18 cellular contexts compared by ENCODE assay signal in genomic region chr4:1842339-1842895, GRCh38. TPM values are rescaled to one million over a fixed set of nuclear protein-coding genes. Genes with fewer than 3 reads are reported as not detected.
A peak's percentile ranks its signal among the peaks of the same experiment; 100 is the strongest.
DNase-seq lines count a peak whose midpoint lies in the region; ATAC-seq and TF ChIP-seq lines count a peak whose summit lies in the region.
"Had no signal": no experiment of that assay in that cellular context is flagged by ENCODE, and none has a peak within 500 bp of the region (broad histone marks: within the 10 kb centered on the region; RNA-seq: fewer than 3 reads in every experiment).

No MANE protein-coding gene starts in this region.

- DNase-seq in HFF-Myc (ENCODE audit: extremely low read depth, low read depth) (no peak), glutamatergic neuron (peak; percentile 33), psoas muscle (no peak), gastrocnemius medialis (no peak), pons (ENCODE audit: low spot score) (no peak), DMS53 treated with DMSO at 0.1 percent for 48 hours (lab: John Stamatoyannopoulos, UW; ENCODE audit: unreplicated experiment) (no peak)
- DNase-seq in activated effector memory CD4-positive, alpha-beta T cell treated with anti-CD3 and anti-CD28 coated beads, Interleukin-2, amount 50 U/mL, for 16 hours: no peak
- DNase-seq: activated CD4-positive, alpha-beta T cell treated with anti-CD3 and anti-CD28 coated beads for 48 hours; activated T-cell treated with anti-CD3 and anti-CD28 coated beads, Interleukin-2, amount 50 U/mL, for 24 hours; GF-D8; NCI-H1092 treated with DMSO at 0.1 percent for 48 hours; NCI-H69; transverse colon had no signal

- ATAC-seq in psoas muscle (peak; percentile 29 to 36 (median 30)), gastrocnemius medialis (no peak)

- TF ChIP-seq CTCF in HFF-Myc (IDR thresholded peaks at IDR 0.05; ENCODE audit: low read depth, low read length, missing control alignments): peak; percentile 2
- peak; percentile 9; the same call in 1 of the 2 replicates for TF ChIP-seq CTCF in WI38 (IDR thresholded peaks at IDR 0.05; ENCODE audit: low read depth, low read length)
- no peak for TF ChIP-seq CTCF in glutamatergic neuron (IDR thresholded peaks at IDR 0.05; ENCODE audit: partially characterized antibody, unreplicated experiment)
- no peak for TF ChIP-seq CTCF in psoas muscle (IDR thresholded peaks at IDR 0.05)
- no peak for TF ChIP-seq CTCF in gastrocnemius medialis (IDR thresholded peaks at IDR 0.05 in 4 of 5, conservative IDR thresholded peaks at IDR 0.05 in 1 of 5)

- H3K36me3 Mint-ChIP-seq in glutamatergic neuron (ENCODE audit: unreplicated experiment): no peaks in the 10 kb centered on the region

- no peak overlapping the region for H3K4me3 ChIP-seq in HFF-Myc (replicated peaks; ENCODE audit: low read depth, low read length)
- no peak overlapping the region for H3K4me3 ChIP-seq in WI38 (ENCODE audit: low read depth, low read length)
- H3K4me3 ChIP-seq in psoas muscle: no peak overlapping the region
- no peak overlapping the region for H3K4me3 ChIP-seq in gastrocnemius medialis
- H3K4me3 ChIP-seq: cardiac muscle cell, SK-N-MC, skin epidermis, transverse colon had no signal

- in situ Hi-C loops in gastrocnemius medialis (cut with MboI; ENCODE audit: low sequenced_read_pairs in 4 of 4): no loop called here

- H3K9me3 ChIP-seq in psoas muscle: no peaks in the 10 kb centered on the region
- H3K9me3 ChIP-seq in gastrocnemius medialis: no peaks in the 10 kb centered on the region
- H3K9me3 ChIP-seq: transverse colon had no signal

- H3K27me3 Mint-ChIP-seq in glutamatergic neuron (ENCODE audit: unreplicated experiment): no peaks in the 10 kb centered on the region
- H3K27me3 Mint-ChIP-seq: activated T-cell treated with anti-CD3 and anti-CD28 coated beads, Interleukin-2, amount 50 U/mL, for 24 hours had no signal

- H3K36me3 ChIP-seq in psoas muscle (ENCODE audit: insufficient read depth in 1 of 2, low read depth in 1 of 2) (peaks cover 5 to 83% of the 10 kb centered on the region in 2 donors), gastrocnemius medialis (peaks cover 0 to 64% of the 10 kb centered on the region in 2 donors)

- no peak overlapping the region for H3K4me3 Mint-ChIP-seq in glutamatergic neuron (ENCODE audit: unreplicated experiment)
- H3K4me3 Mint-ChIP-seq: activated T-cell treated with anti-CD3 and anti-CD28 coated beads, Interleukin-2, amount 50 U/mL, for 24 hours had no signal

- no peaks in the 10 kb centered on the region for H3K27me3 ChIP-seq in psoas muscle (ENCODE audit: insufficient read depth in 3 of 3, low read length in 2 of 3)
- H3K27me3 ChIP-seq in gastrocnemius medialis: no peaks in the 10 kb centered on the region
- H3K27me3 ChIP-seq: cardiac muscle cell, transverse colon had no signal

- H3K27ac ChIP-seq in psoas muscle: no peak overlapping the region
- H3K27ac ChIP-seq in gastrocnemius medialis: no peak overlapping the region
- H3K27ac ChIP-seq: cardiac muscle cell, KMS-11, SK-N-MC, skin epidermis, transverse colon had no signal

- no peak for TF ChIP-seq POLR2A in gastrocnemius medialis (IDR thresholded peaks at IDR 0.05)

- H3K9me3 Mint-ChIP-seq in glutamatergic neuron (ENCODE audit: unreplicated experiment): peaks cover 2% of the 10 kb centered on the region
- H3K9me3 Mint-ChIP-seq: activated T-cell treated with anti-CD3 and anti-CD28 coated beads, Interleukin-2, amount 50 U/mL, for 24 hours had no signal

- intact Hi-C loops in psoas muscle (cut with DNase I) (no loop called here), gastrocnemius medialis (cut with DNase I; ENCODE audit: low total_unique reads) (no loop called here)

- H3K4me1 ChIP-seq in psoas muscle (peaks cover 7% of the 10 kb centered on the region), gastrocnemius medialis (peaks cover 10 to 17% of the 10 kb centered on the region in 2 donors)

- 70 to 86% (median 76%) methylated on average over 13 of the region's 13 CpGs for WGBS in psoas muscle, 3 donors

- peaks cover 8% of the 10 kb centered on the region for H3K4me1 Mint-ChIP-seq in glutamatergic neuron (ENCODE audit: low read depth, unreplicated experiment)

- H3K27ac Mint-ChIP-seq in glutamatergic neuron (ENCODE audit: unreplicated experiment): no peak overlapping the region

RNA-seq across cellular contexts. Expression of gene LETM1, which starts 13.5 kb away (rescaled TPM):
- total RNA-seq in glutamatergic neuron (ENCODE audit: unreplicated experiment): 48.5 TPM
- total RNA-seq in psoas muscle: 10 to 100 TPM; 26.8 to 50.3 (median 40.1) TPM
- polyA plus RNA-seq in psoas muscle: 10 to 100 TPM; 14.1 to 26.1 (median 25.1) TPM
- 10 to 100 TPM; 23.2 to 40.3 (median 33.6) TPM for total RNA-seq in gastrocnemius medialis

RNA-seq across cellular contexts. Expression of gene NSD2, which starts 28.8 kb away (rescaled TPM):
- total RNA-seq in glutamatergic neuron (ENCODE audit: unreplicated experiment): 138 TPM
- 10 to 100 TPM; 21.2 to 36.0 (median 25.2) TPM for total RNA-seq in psoas muscle
- 10 to 100 TPM in 1 of 3 donors, 1 to 10 TPM in 2; 5.6 to 19.2 (median 6.7) TPM for polyA plus RNA-seq in psoas muscle
- 10 to 100 TPM; 14.8 to 21.3 (median 16.8) TPM for total RNA-seq in gastrocnemius medialis

RNA-seq across cellular contexts. Expression of gene FGFR3, which starts 49.3 kb away (rescaled TPM):
- total RNA-seq in glutamatergic neuron (ENCODE audit: unreplicated experiment): 11.3 TPM
- 1 to 10 TPM in 1 of 4 donors, under 1 TPM in 3; 0.17 to 1.1 (median 0.47) TPM for total RNA-seq in psoas muscle
- under 1 TPM; 0.29 to 0.57 (median 0.30) TPM for polyA plus RNA-seq in psoas muscle
- total RNA-seq in gastrocnemius medialis: under 1 TPM in 3 of 4 donors, not detected in 1; 0.15 to 0.51 (median 0.18) TPM

Comparison
In these comparisons a context has a peak if more than half of its experiments do, and no peak if none do; other contexts are left out.
1. CTCF ChIP-seq: peak in HFF-Myc (single experiment) and WI38 (single experiment); none in glutamatergic neuron (single experiment), psoas muscle (single experiment) and gastrocnemius medialis (0 of 5).
2. ATAC-seq: peak in psoas muscle (4 of 4); none in gastrocnemius medialis (0 of 2).